ENCODE assay signal across 1 cellular context in the genomic region with DNA sequence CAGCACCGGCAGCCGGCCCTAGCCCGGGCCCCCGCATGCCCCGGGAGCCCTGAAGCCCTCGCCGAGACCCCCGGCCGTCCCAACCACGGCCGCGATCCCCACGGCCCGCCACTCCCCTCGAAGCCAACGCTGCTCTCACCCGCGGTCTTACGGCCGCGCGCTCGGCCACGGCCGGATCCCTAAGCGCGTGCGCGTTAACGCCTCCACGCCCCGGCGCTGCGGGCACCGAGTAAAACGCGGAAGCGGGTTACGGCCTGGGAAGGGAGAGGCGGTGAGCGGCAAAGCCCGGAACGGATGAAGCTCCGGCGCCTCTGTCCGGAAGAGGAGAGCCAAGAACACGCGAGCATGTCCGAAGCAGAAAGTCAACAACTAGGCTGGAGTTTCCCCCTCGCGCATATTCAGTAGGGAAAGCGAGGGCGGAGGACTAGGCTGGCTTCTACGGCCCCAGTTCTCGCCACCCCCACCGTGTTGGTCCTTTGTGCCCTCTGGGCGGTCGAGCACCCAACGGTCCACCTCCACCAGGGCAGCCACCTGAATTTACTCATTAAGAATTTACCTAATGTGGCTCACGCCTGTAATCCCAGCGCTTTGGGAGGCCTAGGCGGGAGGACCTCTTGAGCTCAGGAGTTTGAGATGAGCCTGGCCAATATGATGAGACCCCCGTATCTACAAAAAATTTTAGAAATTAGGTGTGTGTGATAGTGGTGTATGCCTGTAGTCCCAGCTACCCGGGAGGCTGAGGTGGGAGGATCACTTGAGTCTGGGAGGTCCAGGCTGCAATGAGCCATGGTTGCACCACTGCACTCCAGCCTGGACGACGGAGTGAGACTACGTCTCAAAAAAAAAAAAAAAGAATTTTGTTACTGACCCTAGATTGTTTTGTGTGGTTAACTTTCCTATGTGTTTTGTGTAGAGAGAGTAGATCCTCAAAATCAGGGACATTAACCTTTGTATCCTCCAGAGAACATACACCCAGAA.
A peak's percentile ranks its signal among the peaks of the same experiment; 100 is the strongest.
TF ChIP-seq lines count a peak whose summit lies in the region.

A gene (minus strand): TSS at position 169 of the 978 bp plus-strand sequence. CDS start 1,177 bp downstream, outside the sequence.

TF ChIP-seq in HepG2, 621 proteins besides CTCF, POLR2A, EP300 and RAD21 (continued from another document and continues in another):
- TF ChIP-seq, protein P1, sequence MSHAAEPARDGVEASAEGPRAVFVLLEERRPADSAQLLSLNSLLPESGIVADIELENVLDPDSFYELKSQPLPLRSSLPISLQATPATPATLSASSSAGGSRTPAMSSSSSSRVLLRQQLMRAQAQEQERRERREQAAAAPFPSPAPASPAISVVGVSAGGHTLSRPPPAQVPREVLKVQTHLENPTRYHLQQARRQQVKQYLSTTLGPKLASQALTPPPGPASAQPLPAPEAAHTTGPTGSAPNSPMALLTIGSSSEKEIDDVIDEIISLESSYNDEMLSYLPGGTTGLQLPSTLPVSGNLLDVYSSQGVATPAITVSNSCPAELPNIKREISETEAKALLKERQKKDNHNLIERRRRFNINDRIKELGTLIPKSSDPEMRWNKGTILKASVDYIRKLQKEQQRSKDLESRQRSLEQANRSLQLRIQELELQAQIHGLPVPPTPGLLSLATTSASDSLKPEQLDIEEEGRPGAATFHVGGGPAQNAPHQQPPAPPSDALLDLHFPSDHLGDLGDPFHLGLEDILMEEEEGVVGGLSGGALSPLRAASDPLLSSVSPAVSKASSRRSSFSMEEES (CRISPR knock-in tag; IDR thresholded peaks at IDR 0.05): peak; percentile 90
- TF ChIP-seq ZNF143 (CRISPR knock-in tag; IDR thresholded peaks at IDR 0.05) (peak; percentile 63), RXRB (CRISPR knock-in tag; IDR thresholded peaks at IDR 0.05; ENCODE audit: borderline replicate concordance) (peak; percentile 89), SMAD3 (CRISPR knock-in tag; IDR thresholded peaks at IDR 0.05) (peak; percentile 99), ZNF121 (CRISPR knock-in tag; IDR thresholded peaks at IDR 0.05) (peak; percentile 74), PHF21A (CRISPR knock-in tag; IDR thresholded peaks at IDR 0.05) (peak; percentile 89), TMF1 (CRISPR knock-in tag; IDR thresholded peaks at IDR 0.05; ENCODE audit: low read depth) (peak; percentile 100), ZC3H4 (CRISPR knock-in tag; IDR thresholded peaks at IDR 0.05; ENCODE audit: borderline replicate concordance) (no peak; the same call in 1 of the 2 replicates), YEATS2 (CRISPR knock-in tag; IDR thresholded peaks at IDR 0.05; ENCODE audit: borderline replicate concordance) (peak; percentile 93), BCL6 (CRISPR knock-in tag; IDR thresholded peaks at IDR 0.05) (peak; percentile 82; the same call in 1 of the 2 replicates), ELF3 (CRISPR knock-in tag; IDR thresholded peaks at IDR 0.05) (peak; percentile 94), PPARG (CRISPR knock-in tag; conservative IDR thresholded peaks at IDR 0.05) (peak; percentile 90), DR1 (CRISPR knock-in tag; IDR thresholded peaks at IDR 0.05) (peak; percentile 71; the same call in 1 of the 2 replicates), CHD2 (IDR thresholded peaks at IDR 0.05; ENCODE audit: low read depth, low read length) (peak; percentile 70; the same call in 1 of the 2 replicates), ZNF607 (CRISPR knock-in tag; IDR thresholded peaks at IDR 0.05; ENCODE audit: borderline replicate concordance) (peak; percentile 80; the same call in 1 of the 2 replicates), ZSCAN25 (CRISPR knock-in tag; IDR thresholded peaks at IDR 0.05) (peak; percentile 90), MAZ (IDR thresholded peaks at IDR 0.05; ENCODE audit: borderline replicate concordance, low read depth, low read length) (peak; percentile 85), MAZ (CRISPR knock-in tag; IDR thresholded peaks at IDR 0.05; ENCODE audit: low read depth) (peak; percentile 98), ARHGAP35 (CRISPR knock-in tag; IDR thresholded peaks at IDR 0.05; ENCODE audit: borderline replicate concordance) (peak; percentile 96), MTF1 (CRISPR knock-in tag; IDR thresholded peaks at IDR 0.05) (0 out of 2 replicates have a peak, but pooled peaks have one; percentile 72), CBX5 (CRISPR knock-in tag; IDR thresholded peaks at IDR 0.05; ENCODE audit: borderline replicate concordance) (peak; percentile 98), ZFP82 (CRISPR knock-in tag; IDR thresholded peaks at IDR 0.05; ENCODE audit: borderline replicate concordance) (peak; percentile 98), TEAD3 (CRISPR knock-in tag; optimal IDR thresholded peaks at IDR 0.05; ENCODE audit: borderline replicate concordance) (peak; percentile 86), GTF3A (CRISPR knock-in tag; conservative IDR thresholded peaks at IDR 0.05) (peak; percentile 56; the same call in 1 of the 2 replicates), ZNF44 (CRISPR knock-in tag; IDR thresholded peaks at IDR 0.05) (peak; percentile 99), HOXA9 (CRISPR knock-in tag; IDR thresholded peaks at IDR 0.05; ENCODE audit: borderline replicate concordance) (peak; percentile 97), ZNF550 (CRISPR knock-in tag; IDR thresholded peaks at IDR 0.05; ENCODE audit: borderline replicate concordance) (peak; percentile 89; the same call in 1 of the 2 replicates)
- TF ChIP-seq, protein P2, sequence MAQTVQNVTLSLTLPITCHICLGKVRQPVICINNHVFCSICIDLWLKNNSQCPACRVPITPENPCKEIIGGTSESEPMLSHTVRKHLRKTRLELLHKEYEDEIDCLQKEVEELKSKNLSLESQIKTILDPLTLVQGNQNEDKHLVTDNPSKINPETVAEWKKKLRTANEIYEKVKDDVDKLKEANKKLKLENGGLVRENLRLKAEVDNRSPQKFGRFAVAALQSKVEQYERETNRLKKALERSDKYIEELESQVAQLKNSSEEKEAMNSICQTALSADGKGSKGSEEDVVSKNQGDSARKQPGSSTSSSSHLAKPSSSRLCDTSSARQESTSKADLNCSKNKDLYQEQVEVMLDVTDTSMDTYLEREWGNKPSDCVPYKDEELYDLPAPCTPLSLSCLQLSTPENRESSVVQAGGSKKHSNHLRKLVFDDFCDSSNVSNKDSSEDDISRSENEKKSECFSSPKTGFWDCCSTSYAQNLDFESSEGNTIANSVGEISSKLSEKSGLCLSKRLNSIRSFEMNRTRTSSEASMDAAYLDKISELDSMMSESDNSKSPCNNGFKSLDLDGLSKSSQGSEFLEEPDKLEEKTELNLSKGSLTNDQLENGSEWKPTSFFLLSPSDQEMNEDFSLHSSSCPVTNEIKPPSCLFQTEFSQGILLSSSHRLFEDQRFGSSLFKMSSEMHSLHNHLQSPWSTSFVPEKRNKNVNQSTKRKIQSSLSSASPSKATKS (CRISPR knock-in tag; IDR thresholded peaks at IDR 0.05): peak; percentile 86; the same call in 1 of the 2 replicates
- TF ChIP-seq, protein P3, sequence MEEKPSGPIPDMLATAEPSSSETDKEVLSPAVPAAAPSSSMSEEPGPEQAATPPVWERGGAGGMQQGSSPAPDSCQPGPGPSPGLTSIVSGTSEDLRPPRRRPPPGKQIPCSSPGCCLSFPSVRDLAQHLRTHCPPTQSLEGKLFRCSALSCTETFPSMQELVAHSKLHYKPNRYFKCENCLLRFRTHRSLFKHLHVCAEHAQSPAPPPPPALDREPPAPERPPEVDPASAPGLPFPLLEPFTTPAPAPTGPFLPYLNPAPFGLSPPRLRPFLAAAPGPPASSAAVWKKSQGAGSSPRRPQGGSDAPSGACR (CRISPR knock-in tag; IDR thresholded peaks at IDR 0.05): peak; percentile 92
- TF ChIP-seq, protein P4, sequence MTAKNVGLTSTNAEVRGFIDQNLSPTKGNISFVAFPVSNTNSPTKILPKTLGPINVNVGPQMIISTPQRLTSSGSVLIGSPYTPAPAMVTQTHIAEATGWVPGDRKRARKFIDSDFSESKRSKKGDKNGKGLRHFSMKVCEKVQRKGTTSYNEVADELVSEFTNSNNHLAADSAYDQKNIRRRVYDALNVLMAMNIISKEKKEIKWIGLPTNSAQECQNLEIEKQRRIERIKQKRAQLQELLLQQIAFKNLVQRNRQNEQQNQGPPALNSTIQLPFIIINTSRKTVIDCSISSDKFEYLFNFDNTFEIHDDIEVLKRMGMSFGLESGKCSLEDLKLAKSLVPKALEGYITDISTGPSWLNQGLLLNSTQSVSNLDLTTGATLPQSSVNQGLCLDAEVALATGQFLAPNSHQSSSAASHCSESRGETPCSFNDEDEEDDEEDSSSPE (CRISPR knock-in tag; IDR thresholded peaks at IDR 0.05): peak; percentile 91
- TF ChIP-seq, protein P5, sequence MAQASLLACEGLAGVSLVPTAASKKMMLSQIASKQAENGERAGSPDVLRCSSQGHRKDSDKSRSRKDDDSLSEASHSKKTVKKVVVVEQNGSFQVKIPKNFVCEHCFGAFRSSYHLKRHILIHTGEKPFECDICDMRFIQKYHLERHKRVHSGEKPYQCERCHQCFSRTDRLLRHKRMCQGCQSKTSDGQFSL (CRISPR knock-in tag; IDR thresholded peaks at IDR 0.05): peak; percentile 88
- TF ChIP-seq, protein P6, sequence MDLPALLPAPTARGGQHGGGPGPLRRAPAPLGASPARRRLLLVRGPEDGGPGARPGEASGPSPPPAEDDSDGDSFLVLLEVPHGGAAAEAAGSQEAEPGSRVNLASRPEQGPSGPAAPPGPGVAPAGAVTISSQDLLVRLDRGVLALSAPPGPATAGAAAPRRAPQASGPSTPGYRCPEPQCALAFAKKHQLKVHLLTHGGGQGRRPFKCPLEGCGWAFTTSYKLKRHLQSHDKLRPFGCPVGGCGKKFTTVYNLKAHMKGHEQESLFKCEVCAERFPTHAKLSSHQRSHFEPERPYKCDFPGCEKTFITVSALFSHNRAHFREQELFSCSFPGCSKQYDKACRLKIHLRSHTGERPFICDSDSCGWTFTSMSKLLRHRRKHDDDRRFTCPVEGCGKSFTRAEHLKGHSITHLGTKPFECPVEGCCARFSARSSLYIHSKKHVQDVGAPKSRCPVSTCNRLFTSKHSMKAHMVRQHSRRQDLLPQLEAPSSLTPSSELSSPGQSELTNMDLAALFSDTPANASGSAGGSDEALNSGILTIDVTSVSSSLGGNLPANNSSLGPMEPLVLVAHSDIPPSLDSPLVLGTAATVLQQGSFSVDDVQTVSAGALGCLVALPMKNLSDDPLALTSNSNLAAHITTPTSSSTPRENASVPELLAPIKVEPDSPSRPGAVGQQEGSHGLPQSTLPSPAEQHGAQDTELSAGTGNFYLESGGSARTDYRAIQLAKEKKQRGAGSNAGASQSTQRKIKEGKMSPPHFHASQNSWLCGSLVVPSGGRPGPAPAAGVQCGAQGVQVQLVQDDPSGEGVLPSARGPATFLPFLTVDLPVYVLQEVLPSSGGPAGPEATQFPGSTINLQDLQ (CRISPR knock-in tag; IDR thresholded peaks at IDR 0.05): no peak
- TF ChIP-seq, protein P7, sequence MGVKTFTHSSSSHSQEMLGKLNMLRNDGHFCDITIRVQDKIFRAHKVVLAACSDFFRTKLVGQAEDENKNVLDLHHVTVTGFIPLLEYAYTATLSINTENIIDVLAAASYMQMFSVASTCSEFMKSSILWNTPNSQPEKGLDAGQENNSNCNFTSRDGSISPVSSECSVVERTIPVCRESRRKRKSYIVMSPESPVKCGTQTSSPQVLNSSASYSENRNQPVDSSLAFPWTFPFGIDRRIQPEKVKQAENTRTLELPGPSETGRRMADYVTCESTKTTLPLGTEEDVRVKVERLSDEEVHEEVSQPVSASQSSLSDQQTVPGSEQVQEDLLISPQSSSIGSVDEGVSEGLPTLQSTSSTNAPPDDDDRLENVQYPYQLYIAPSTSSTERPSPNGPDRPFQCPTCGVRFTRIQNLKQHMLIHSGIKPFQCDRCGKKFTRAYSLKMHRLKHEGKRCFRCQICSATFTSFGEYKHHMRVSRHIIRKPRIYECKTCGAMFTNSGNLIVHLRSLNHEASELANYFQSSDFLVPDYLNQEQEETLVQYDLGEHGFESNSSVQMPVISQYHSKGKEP (CRISPR knock-in tag; IDR thresholded peaks at IDR 0.05): peak; percentile 89
- TF ChIP-seq, protein P8, sequence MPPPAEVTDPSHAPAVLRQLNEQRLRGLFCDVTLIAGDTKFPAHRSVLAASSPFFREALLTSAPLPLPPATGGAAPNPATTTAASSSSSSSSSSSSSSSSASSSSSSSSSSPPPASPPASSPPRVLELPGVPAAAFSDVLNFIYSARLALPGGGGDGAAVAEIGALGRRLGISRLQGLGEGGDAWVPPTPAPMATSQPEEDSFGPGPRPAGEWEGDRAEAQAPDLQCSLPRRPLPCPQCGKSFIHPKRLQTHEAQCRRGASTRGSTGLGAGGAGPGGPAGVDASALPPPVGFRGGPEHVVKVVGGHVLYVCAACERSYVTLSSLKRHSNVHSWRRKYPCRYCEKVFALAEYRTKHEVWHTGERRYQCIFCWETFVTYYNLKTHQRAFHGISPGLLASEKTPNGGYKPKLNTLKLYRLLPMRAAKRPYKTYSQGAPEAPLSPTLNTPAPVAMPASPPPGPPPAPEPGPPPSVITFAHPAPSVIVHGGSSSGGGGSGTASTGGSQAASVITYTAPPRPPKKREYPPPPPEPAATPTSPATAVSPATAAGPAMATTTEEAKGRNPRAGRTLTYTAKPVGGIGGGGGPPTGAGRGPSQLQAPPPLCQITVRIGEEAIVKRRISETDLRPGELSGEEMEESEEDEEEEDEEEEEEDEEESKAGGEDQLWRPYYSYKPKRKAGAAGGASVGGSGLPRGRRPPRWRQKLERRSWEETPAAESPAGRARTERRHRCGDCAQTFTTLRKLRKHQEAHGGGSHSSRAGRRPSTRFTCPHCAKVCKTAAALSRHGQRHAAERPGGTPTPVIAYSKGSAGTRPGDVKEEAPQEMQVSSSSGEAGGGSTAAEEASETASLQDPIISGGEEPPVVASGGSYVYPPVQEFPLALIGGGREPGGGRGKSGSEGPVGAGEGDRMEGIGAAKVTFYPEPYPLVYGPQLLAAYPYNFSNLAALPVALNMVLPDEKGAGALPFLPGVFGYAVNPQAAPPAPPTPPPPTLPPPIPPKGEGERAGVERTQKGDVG (CRISPR knock-in tag; IDR thresholded peaks at IDR 0.05; ENCODE audit: borderline replicate concordance): peak; percentile 96; the same call in 1 of the 2 replicates
- TF ChIP-seq, protein P9, sequence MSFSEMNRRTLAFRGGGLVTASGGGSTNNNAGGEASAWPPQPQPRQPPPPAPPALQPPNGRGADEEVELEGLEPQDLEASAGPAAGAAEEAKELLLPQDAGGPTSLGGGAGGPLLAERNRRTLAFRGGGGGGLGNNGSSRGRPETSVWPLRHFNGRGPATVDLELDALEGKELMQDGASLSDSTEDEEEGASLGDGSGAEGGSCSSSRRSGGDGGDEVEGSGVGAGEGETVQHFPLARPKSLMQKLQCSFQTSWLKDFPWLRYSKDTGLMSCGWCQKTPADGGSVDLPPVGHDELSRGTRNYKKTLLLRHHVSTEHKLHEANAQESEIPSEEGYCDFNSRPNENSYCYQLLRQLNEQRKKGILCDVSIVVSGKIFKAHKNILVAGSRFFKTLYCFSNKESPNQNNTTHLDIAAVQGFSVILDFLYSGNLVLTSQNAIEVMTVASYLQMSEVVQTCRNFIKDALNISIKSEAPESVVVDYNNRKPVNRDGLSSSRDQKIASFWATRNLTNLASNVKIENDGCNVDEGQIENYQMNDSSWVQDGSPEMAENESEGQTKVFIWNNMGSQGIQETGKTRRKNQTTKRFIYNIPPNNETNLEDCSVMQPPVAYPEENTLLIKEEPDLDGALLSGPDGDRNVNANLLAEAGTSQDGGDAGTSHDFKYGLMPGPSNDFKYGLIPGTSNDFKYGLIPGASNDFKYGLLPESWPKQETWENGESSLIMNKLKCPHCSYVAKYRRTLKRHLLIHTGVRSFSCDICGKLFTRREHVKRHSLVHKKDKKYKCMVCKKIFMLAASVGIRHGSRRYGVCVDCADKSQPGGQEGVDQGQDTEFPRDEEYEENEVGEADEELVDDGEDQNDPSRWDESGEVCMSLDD (CRISPR knock-in tag; IDR thresholded peaks at IDR 0.05; ENCODE audit: borderline replicate concordance): peak; percentile 87
